16 cellular contexts compared by ENCODE assay signal in genomic region chr10:89591796-89592271, GRCh38. TPM values are rescaled to one million over a fixed set of nuclear protein-coding genes. Genes with fewer than 3 reads are reported as not detected.
DNase-seq lines count a peak whose midpoint lies in the region; ATAC-seq, FAIRE-seq and TF ChIP-seq lines count a peak whose summit lies in the region.
"Had no signal": no experiment of that assay in that cellular context is flagged by ENCODE, and none has a peak within 500 bp of the region (broad histone marks: within the 10 kb centered on the region; RNA-seq: fewer than 3 reads in every experiment).

No MANE protein-coding gene starts in this region.

- H3K27ac ChIP-seq in coronary artery: peak overlapping the region; percentile 48 to 80
- peak overlapping the region in 1 of 4 donors; percentile 33 for H3K27ac ChIP-seq in pancreas

- H3K27me3 ChIP-seq in pancreas: no peaks in the 10 kb centered on the region

- no peaks in the 10 kb centered on the region for H3K4me1 ChIP-seq in pancreas

- TF ChIP-seq CTCF in coronary artery (IDR thresholded peaks at IDR 0.05) (no peak), pancreas (IDR thresholded peaks at IDR 0.05) (no peak)

- no peak for FAIRE-seq in pancreas (lab: Jason Lieb, UNC)
- FAIRE-seq: endothelial cell of umbilical vein, islet of Langerhans, urothelium cell line had no signal

- WGBS in pancreas, 2 donors: 78 to 81% methylated on average over 3 of the region's 3 CpGs

- H3K36me3 ChIP-seq in pancreas: no peaks in the 10 kb centered on the region

- peak overlapping the region; percentile 11 for H3K4me3 ChIP-seq in coronary artery
- H3K4me3 ChIP-seq in pancreas: no peak overlapping the region

- intact Hi-C loops in pancreas (cut with DNase I): no loop called here

- DNase-seq in EH (ENCODE audit: low read depth) (peak; percentile 57), coronary artery (ENCODE audit: low spot score) (peak; percentile 76), iris pigment epithelial cell (ENCODE audit: low read depth) (peak; percentile 80), pancreas (peak in 1 of 6 donors; percentile 45), NK-92 (lab: John Stamatoyannopoulos, UW; ENCODE audit: unreplicated experiment) (no peak)
- DNase-seq: ACHN; activated CD4-positive, alpha-beta T cell treated with anti-CD3 and anti-CD28 coated beads for 36 hours; NCI-H446; stimulated activated CD8-positive, alpha-beta memory T cell treated with anti-CD3 and anti-CD28 coated beads, Interleukin-4, amount 100 ng/mL, for 48 hours; T-helper 17 cell had no signal

- no peaks in the 10 kb centered on the region for H3K9me3 ChIP-seq in pancreas

- peak in 3 of 4 donors; percentile 34 to 81 (median 55) for ATAC-seq in pancreas
- ATAC-seq in HG02973 (IDR thresholded peaks at IDR 0.05; ENCODE audit: unreplicated experiment): no peak
- ATAC-seq in GM21576 (IDR thresholded peaks at IDR 0.05; ENCODE audit: unreplicated experiment): no peak
- ATAC-seq in HG03025 (IDR thresholded peaks at IDR 0.05; ENCODE audit: low FRiP score, unreplicated experiment): no peak
- ATAC-seq: T-helper 17 cell had no signal

RNA-seq across cellular contexts. Expression of gene PANK1, which starts 53.2 kb away (rescaled TPM):
- 1 to 10 TPM; 1.9 to 3.5 (median 2.5) TPM for total RNA-seq in pancreas
- 1 to 10 TPM in 1 of 2 donors, under 1 TPM in 1; 0.46 to 1.1 TPM for polyA plus RNA-seq in pancreas

RNA-seq across cellular contexts. Expression of gene SLC16A12, which starts 56.4 kb away (rescaled TPM):
- 10 to 100 TPM; 12.8 to 38.2 (median 28.4) TPM for total RNA-seq in pancreas
- polyA plus RNA-seq in pancreas: 10 to 100 TPM in 1 of 2 donors, 1 to 10 TPM in 1; 6.0 to 18.8 TPM
- total RNA-seq: activated CD4-positive, alpha-beta T cell treated with anti-CD3 and anti-CD28 coated beads for 36 hours; endothelial cell of umbilical vein; T-helper 17 cell had no signal
- polyA plus RNA-seq: endothelial cell of umbilical vein had no signal

Comparison
In these comparisons a context has a peak if more than half of its experiments do, and no peak if none do; other contexts are left out.
1. ATAC-seq: peak in pancreas (3 of 4); none in HG02973 (single experiment), GM21576 (single experiment) and HG03025 (single experiment).